23 cellular contexts compared by ENCODE assay signal in the genomic region with DNA sequence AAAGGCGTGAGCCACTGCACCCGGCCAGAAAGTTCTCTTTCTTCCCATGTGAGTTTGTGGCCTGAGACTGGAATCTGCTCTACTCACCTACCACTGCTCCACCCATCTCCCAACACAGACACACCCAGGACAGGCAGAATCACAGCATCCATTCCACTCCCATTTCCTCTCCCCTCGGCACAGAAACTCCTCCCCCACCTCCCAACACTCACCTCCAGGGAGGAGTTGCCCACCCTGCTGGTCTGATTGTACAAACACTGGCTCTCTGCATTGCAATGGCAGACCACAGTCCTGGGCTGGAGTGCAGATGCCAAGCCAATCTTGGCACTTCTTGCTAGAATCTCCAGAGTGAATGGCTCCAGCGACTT. TPM values are rescaled to one million over a fixed set of nuclear protein-coding genes. Genes with fewer than 3 reads are reported as not detected.
DNase-seq lines count a peak whose midpoint lies in the region; ATAC-seq and TF ChIP-seq lines count a peak whose summit lies in the region.
"Had no signal": no experiment of that assay in that cellular context is flagged by ENCODE, and none has a peak within 500 bp of the region (broad histone marks: within the 10 kb centered on the region; RNA-seq: fewer than 3 reads in every experiment).

No MANE protein-coding gene starts in this region.

- no peak overlapping the region for H3K27ac ChIP-seq in PC-3 (ENCODE audit: low read length)
- H3K27ac ChIP-seq: C4-2B, KMS-11, PC-9 had no signal

- peak overlapping the region; percentile 22; the same call in 1 of the 2 replicates for H3K4me2 ChIP-seq in PC-3 (ENCODE audit: low read length)
- H3K4me2 ChIP-seq: KMS-11, PC-9 had no signal

- H3K27me3 Mint-ChIP-seq in activated CD4-positive, alpha-beta T cell treated with anti-CD3 and anti-CD28 coated beads for 36 hours = peaks cover 29% of the 10 kb centered on the region
- H3K27me3 Mint-ChIP-seq in activated CD4-positive, alpha-beta T cell treated with anti-CD3 and anti-CD28 coated beads, Interleukin-2, amount 10 ng/mL, durations not matched to agents 7 days and 5 days = peaks cover 30% of the 10 kb centered on the region

- no peaks in the 10 kb centered on the region for H3K36me3 Mint-ChIP-seq in activated CD4-positive, alpha-beta T cell treated with anti-CD3 and anti-CD28 coated beads for 36 hours (ENCODE audit: low read depth)
- H3K36me3 Mint-ChIP-seq in activated CD4-positive, alpha-beta T cell treated with anti-CD3 and anti-CD28 coated beads, Interleukin-2, amount 10 ng/mL, durations not matched to agents 7 days and 5 days (ENCODE audit: low read depth) = no peaks in the 10 kb centered on the region

- POLR2A ChIA-PET in activated CD4-positive, alpha-beta T cell treated with anti-CD3 and anti-CD28 coated beads for 36 hours (lab: Charles Lee) = no interaction called here
- POLR2A ChIA-PET in activated CD4-positive, alpha-beta T cell treated with anti-CD3 and anti-CD28 coated beads, Interleukin-2, amount 10 ng/mL, durations not matched to agents 7 days and 5 days (lab: Charles Lee) = no interaction called here
- POLR2A ChIA-PET in PC-3 (lab: Charles Lee; ENCODE audit: unreplicated experiment) = no interaction called here

- TF ChIP-seq CTCF in PC-3 (conservative IDR thresholded peaks at IDR 0.05; ENCODE audit: low read depth, low read length) = no peak

- H3K9me3 Mint-ChIP-seq in activated CD4-positive, alpha-beta T cell treated with anti-CD3 and anti-CD28 coated beads for 36 hours (ENCODE audit: low read depth) = no peaks in the 10 kb centered on the region
- no peaks in the 10 kb centered on the region for H3K9me3 Mint-ChIP-seq in activated CD4-positive, alpha-beta T cell treated with anti-CD3 and anti-CD28 coated beads, Interleukin-2, amount 10 ng/mL, durations not matched to agents 7 days and 5 days
- H3K9me3 Mint-ChIP-seq: HFFc6, neural crest cell had no signal

- H3F3A ChIP-seq in PC-3 (ENCODE audit: low read length, unreplicated experiment) = no peaks in the 10 kb centered on the region

- no peaks in the 10 kb centered on the region for H4K20me1 ChIP-seq in PC-3 (ENCODE audit: low read length)

- peaks cover 11% of the 10 kb centered on the region for H3K4me1 Mint-ChIP-seq in activated CD4-positive, alpha-beta T cell treated with anti-CD3 and anti-CD28 coated beads for 36 hours
- peaks cover 17% of the 10 kb centered on the region for H3K4me1 Mint-ChIP-seq in activated CD4-positive, alpha-beta T cell treated with anti-CD3 and anti-CD28 coated beads, Interleukin-2, amount 10 ng/mL, durations not matched to agents 7 days and 5 days

- H3K4me3 ChIP-seq in PC-3 (ENCODE audit: low read length) = no peak overlapping the region
- H3K4me3 ChIP-seq: PC-9 had no signal

- no peaks in the 10 kb centered on the region for H3K9me3 ChIP-seq in PC-3 (ENCODE audit: low read length)

- DNase-seq in activated CD4-positive, alpha-beta T cell treated with anti-CD3 and anti-CD28 coated beads for 36 hours = no peak
- no peak for DNase-seq in activated CD4-positive, alpha-beta T cell treated with anti-CD3 and anti-CD28 coated beads, Interleukin-2, amount 10 ng/mL, durations not matched to agents 7 days and 5 days
- DNase-seq in PC-3 = peak; percentile 19
- DNase-seq in iPS-NIHi11 (ENCODE audit: low spot score) = peak; percentile 34
- DNase-seq in posterior vena cava (ENCODE audit: low spot score) = peak; percentile 17
- no peak for DNase-seq in sciatic nerve (ENCODE audit: low spot score)
- DNase-seq in NAMALWA (ENCODE audit: low spot score) = no peak
- DNase-seq: ACHN; activated CD4-positive, CD25-positive, alpha-beta regulatory T cell; foreskin fibroblast; HFFc6; hippocampal formation; mesenchymal stem cell; NCI-H2081 treated with DMSO at 0.1 percent for 48 hours; NCI-H524 treated with DMSO at 0.1 percent for 48 hours; retina; stimulated activated CD4-positive, alpha-beta T cell treated with anti-CD3 and anti-CD28 coated beads, Interleukin-12 subunit alpha, Interleukin-12 subunit beta, amount 100 ng/mL, for 4 hours had no signal

- no peak overlapping the region for H2AFZ ChIP-seq in PC-3 (ENCODE audit: low read length)
- H2AFZ ChIP-seq: PC-9 had no signal

- H3K9me2 ChIP-seq in PC-3 (replicated peaks; ENCODE audit: low read length) = no peaks in the 10 kb centered on the region

- no peak overlapping the region for H3K4me3 Mint-ChIP-seq in activated CD4-positive, alpha-beta T cell treated with anti-CD3 and anti-CD28 coated beads for 36 hours
- no peak overlapping the region for H3K4me3 Mint-ChIP-seq in activated CD4-positive, alpha-beta T cell treated with anti-CD3 and anti-CD28 coated beads, Interleukin-2, amount 10 ng/mL, durations not matched to agents 7 days and 5 days
- H3K4me3 Mint-ChIP-seq: HFFc6, neural crest cell had no signal

- CTCF ChIA-PET in activated CD4-positive, alpha-beta T cell treated with anti-CD3 and anti-CD28 coated beads for 36 hours (lab: Charles Lee) = no interaction called here
- CTCF ChIA-PET in activated CD4-positive, alpha-beta T cell treated with anti-CD3 and anti-CD28 coated beads, Interleukin-2, amount 10 ng/mL, durations not matched to agents 7 days and 5 days (lab: Charles Lee) = no interaction called here
- CTCF ChIA-PET in PC-3 (lab: Charles Lee) = no interaction called here

- no peak overlapping the region for H3K9ac ChIP-seq in PC-3 (ENCODE audit: low read length)
- H3K9ac ChIP-seq: KMS-11 had no signal

- no peaks in the 10 kb centered on the region for H3K36me3 ChIP-seq in PC-3 (ENCODE audit: low read depth, low read length)

- peak overlapping the region; percentile 53 for H3K27ac Mint-ChIP-seq in activated CD4-positive, alpha-beta T cell treated with anti-CD3 and anti-CD28 coated beads for 36 hours
- no peak overlapping the region for H3K27ac Mint-ChIP-seq in activated CD4-positive, alpha-beta T cell treated with anti-CD3 and anti-CD28 coated beads, Interleukin-2, amount 10 ng/mL, durations not matched to agents 7 days and 5 days
- H3K27ac Mint-ChIP-seq: HFFc6 had no signal

- no peak for ATAC-seq in activated CD4-positive, alpha-beta T cell treated with anti-CD3 and anti-CD28 coated beads for 36 hours
- peak; percentile 57 for ATAC-seq in PC-3
- no peak for ATAC-seq in HG02981 (IDR thresholded peaks at IDR 0.05; ENCODE audit: unreplicated experiment)
- ATAC-seq in sciatic nerve = no peak

- H3K27me3 ChIP-seq in PC-3 (ENCODE audit: low read length) = peaks cover 14% of the 10 kb centered on the region; the same call in 1 of the 2 replicates

- no TSS peak for BruUV-seq in PC-3 (replicated peaks; lab: Mats Ljungman, UMichigan)

- H3K79me2 ChIP-seq in PC-3 (ENCODE audit: low read length) = no peaks in the 10 kb centered on the region

- no peaks in the 10 kb centered on the region for H3K4me1 ChIP-seq in PC-3 (ENCODE audit: insufficient read depth, low read length)

- intact Hi-C loops in activated CD4-positive, alpha-beta T cell treated with anti-CD3 and anti-CD28 coated beads for 36 hours (cut with DNase I, micrococcal nuclease) = no loop called here
- intact Hi-C loops in PC-3 (cut with micrococcal nuclease) = no loop called here
- intact Hi-C loops in posterior vena cava (cut with DNase I) = no loop called here
- intact Hi-C loops in sciatic nerve (cut with DNase I) = no loop called here

RNA-seq across cellular contexts. Expression of a gene that starts 36.1 kb away (rescaled TPM):
- total RNA-seq in activated CD4-positive, alpha-beta T cell treated with anti-CD3 and anti-CD28 coated beads for 36 hours = under 1 TPM; 0.30 to 0.54 TPM
- 1 to 10 TPM; 1.2 to 1.4 TPM for total RNA-seq in activated CD4-positive, alpha-beta T cell treated with anti-CD3 and anti-CD28 coated beads, Interleukin-2, amount 10 ng/mL, durations not matched to agents 7 days and 5 days
- total RNA-seq in PC-3 (2014; rRNA removed) = 0.69 and 2.2 TPM in 2 replicates
- total RNA-seq in posterior vena cava = 1 to 10 TPM; 3.8 to 9.4 TPM
- total RNA-seq in sciatic nerve = 28.7 TPM
- total RNA-seq: SK-MEL-5 had no signal

RNA-seq across cellular contexts. Expression of a gene that starts 54.8 kb away (rescaled TPM):
- under 1 TPM; 0.09 to 0.14 TPM for total RNA-seq in activated CD4-positive, alpha-beta T cell treated with anti-CD3 and anti-CD28 coated beads for 36 hours
- under 1 TPM; under 0.01 to 0.15 TPM for total RNA-seq in activated CD4-positive, alpha-beta T cell treated with anti-CD3 and anti-CD28 coated beads, Interleukin-2, amount 10 ng/mL, durations not matched to agents 7 days and 5 days
- total RNA-seq in PC-3 (2014; rRNA removed) = not detected in 2 replicates
- not detected for total RNA-seq in posterior vena cava
- 0.31 TPM for total RNA-seq in sciatic nerve
- total RNA-seq: HFFc6, neural crest cell, SK-MEL-5 had no signal

Comparison
In these comparisons a context has a peak if more than half of its experiments do, and no peak if none do; other contexts are left out.
1. DNase-seq: peak in PC-3 (single experiment), iPS-NIHi11 (single experiment) and posterior vena cava (single experiment); none in activated CD4-positive, alpha-beta T cell treated with anti-CD3 and anti-CD28 coated beads for 36 hours (single experiment), activated CD4-positive, alpha-beta T cell treated with anti-CD3 and anti-CD28 coated beads, Interleukin-2, amount 10 ng/mL, durations not matched to agents 7 days and 5 days (single experiment), sciatic nerve (single experiment) and NAMALWA (single experiment).